8 cellular contexts compared by ENCODE assay signal in the genomic region with DNA sequence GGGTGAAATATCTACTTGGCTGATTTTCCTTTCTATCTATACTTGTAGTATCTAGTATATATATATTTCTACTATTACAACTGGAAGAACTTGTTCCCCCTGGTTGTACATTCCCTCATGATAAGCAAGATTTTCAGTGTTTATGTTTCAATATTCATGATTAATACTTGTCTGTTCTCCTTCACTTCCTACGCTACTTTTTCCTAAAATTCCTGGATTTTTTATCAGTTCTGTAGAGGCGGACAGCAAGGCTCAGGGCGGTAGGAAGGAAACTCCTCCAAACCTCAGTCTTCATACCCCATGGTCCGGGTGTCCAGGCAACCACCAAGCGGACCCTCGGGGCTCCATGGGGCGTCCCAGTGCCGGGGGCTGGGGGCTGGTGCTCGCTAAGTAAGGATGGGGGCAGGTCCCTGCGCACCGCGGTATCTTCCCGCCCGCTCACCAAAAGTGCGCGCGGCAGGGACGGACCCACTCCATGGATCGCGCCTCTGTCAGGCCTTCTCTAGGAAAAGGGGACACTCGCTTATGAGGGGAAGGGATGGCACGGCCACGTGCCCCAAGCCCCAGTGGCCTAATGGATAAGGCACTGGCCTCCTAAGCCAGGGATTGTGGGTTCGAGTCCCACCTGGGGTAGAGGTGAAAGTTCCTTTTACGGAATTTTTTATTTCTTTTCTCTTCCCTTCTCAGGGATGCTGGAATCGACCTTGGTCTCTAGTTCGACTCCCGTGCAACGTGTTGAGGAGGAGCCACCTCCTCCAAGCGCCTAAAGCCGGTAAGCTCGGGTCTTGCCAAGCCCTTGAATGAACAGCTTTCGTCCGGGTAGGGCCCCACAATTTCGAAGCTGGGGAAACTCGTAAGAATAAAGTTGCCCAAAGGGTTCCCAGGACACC. TPM values are rescaled to one million over a fixed set of nuclear protein-coding genes. Genes with fewer than 3 reads are reported as not detected.
DNase-seq lines count a peak whose midpoint lies in the region; ATAC-seq and TF ChIP-seq lines count a peak whose summit lies in the region.

No MANE protein-coding gene starts in this region.

- peak; percentile 12; the same call in 1 of the 2 replicates for TF ChIP-seq EP300 in Ishikawa (IDR thresholded peaks at IDR 0.05; ENCODE audit: borderline replicate concordance)

- H3K27me3 Mint-ChIP-seq in activated T-cell treated with anti-CD3 and anti-CD28 coated beads, Interleukin-2, amount 50 U/mL, for 24 hours: no peaks in the 10 kb centered on the region

- no peak for TF ChIP-seq POLR2A in erythroblast (IDR thresholded peaks at IDR 0.05; ENCODE audit: low read length)

- DNase-seq in OCI-M2 (lab: John Stamatoyannopoulos, UW; ENCODE audit: unreplicated experiment): peak; percentile 87
- peak; percentile 99 for DNase-seq in activated T-cell treated with anti-CD3 and anti-CD28 coated beads, Interleukin-2, amount 50 U/mL, for 24 hours
- peak; percentile 91 to 96 for DNase-seq in erythroblast (lab: John Stamatoyannopoulos, UW)
- peak; percentile 90 to 94 (median 94) for DNase-seq in mucosa of descending colon
- DNase-seq in stimulated activated CD8-positive, alpha-beta memory T cell treated with anti-CD3 and anti-CD28 coated beads, Interleukin-15, amount 100 ng/mL, for 48 hours (ENCODE audit: low read depth in 2 of 2): peak; percentile 84 to 88

- TF ChIP-seq RAD21 in Ishikawa (IDR thresholded peaks at IDR 0.05; ENCODE audit: low read depth): no peak

- no peak for TF ChIP-seq CTCF in C4-2B (conservative IDR thresholded peaks at IDR 0.05)
- TF ChIP-seq CTCF in mucosa of descending colon (IDR thresholded peaks at IDR 0.05): no peak

- H3K4me1 Mint-ChIP-seq in activated T-cell treated with anti-CD3 and anti-CD28 coated beads, Interleukin-2, amount 50 U/mL, for 24 hours (ENCODE audit: low read depth): peaks cover 54% of the 10 kb centered on the region

- peak overlapping the region; percentile 91 for H3K4me3 Mint-ChIP-seq in activated T-cell treated with anti-CD3 and anti-CD28 coated beads, Interleukin-2, amount 50 U/mL, for 24 hours

- peaks cover 12% of the 10 kb centered on the region for H3K36me3 Mint-ChIP-seq in activated T-cell treated with anti-CD3 and anti-CD28 coated beads, Interleukin-2, amount 50 U/mL, for 24 hours (ENCODE audit: low read depth)

- no peak overlapping the region for H3K4me3 ChIP-seq in mucosa of descending colon

- H3K36me3 ChIP-seq in mucosa of descending colon (ENCODE audit: low read depth): no peaks in the 10 kb centered on the region

- H3K4me1 ChIP-seq in mucosa of descending colon (ENCODE audit: low read depth): peaks cover 31% of the 10 kb centered on the region

- peak overlapping the region; percentile 97 for H3K27ac Mint-ChIP-seq in activated T-cell treated with anti-CD3 and anti-CD28 coated beads, Interleukin-2, amount 50 U/mL, for 24 hours

- ATAC-seq in GM21515 (IDR thresholded peaks at IDR 0.05; ENCODE audit: unreplicated experiment): peak; percentile 37
- peak; percentile 52 for ATAC-seq in mucosa of descending colon

- intact Hi-C loops in mucosa of descending colon (cut with DNase I, micrococcal nuclease): no loop called here

- H3K9me3 ChIP-seq in mucosa of descending colon: no peaks in the 10 kb centered on the region

- peak overlapping the region; percentile 97 for H3K27ac ChIP-seq in C4-2B

- peaks cover 3% of the 10 kb centered on the region for H3K9me3 Mint-ChIP-seq in activated T-cell treated with anti-CD3 and anti-CD28 coated beads, Interleukin-2, amount 50 U/mL, for 24 hours

TF ChIP-seq in Ishikawa, 13 proteins besides CTCF, POLR2A, EP300 and RAD21:
- TF ChIP-seq REST (IDR thresholded peaks at IDR 0.05; ENCODE audit: low read depth) (no peak), CEBPB (IDR thresholded peaks at IDR 0.05) (peak; percentile 52; the same call in 1 of the 2 replicates), TCF12 (IDR thresholded peaks at IDR 0.05; ENCODE audit: low read depth) (no peak; the same call in 1 of the 2 replicates), USF1 (IDR thresholded peaks at IDR 0.05) (peak; percentile 91), YY1 (IDR thresholded peaks at IDR 0.05; ENCODE audit: low read depth) (0 out of 2 replicates have a peak, but pooled peaks have one; percentile 9), EGR1 (IDR thresholded peaks at IDR 0.05) (no peak), CREB1 (IDR thresholded peaks at IDR 0.05; ENCODE audit: low read depth) (0 out of 2 replicates have a peak, but pooled peaks have one; percentile 17), FOXM1 (IDR thresholded peaks at IDR 0.05; ENCODE audit: borderline replicate concordance, low read depth) (peak; percentile 13; the same call in 1 of the 2 replicates), TAF1 (IDR thresholded peaks at IDR 0.05; ENCODE audit: low read depth) (peak; percentile 23; the same call in 1 of the 2 replicates), NFIC (IDR thresholded peaks at IDR 0.05) (no peak; the same call in 1 of the 2 replicates), TEAD4 (IDR thresholded peaks at IDR 0.05) (peak; percentile 98), ZBTB7A (IDR thresholded peaks at IDR 0.05; ENCODE audit: low read depth) (peak; percentile 38; the same call in 1 of the 2 replicates)
- TF ChIP-seq, protein P1, sequence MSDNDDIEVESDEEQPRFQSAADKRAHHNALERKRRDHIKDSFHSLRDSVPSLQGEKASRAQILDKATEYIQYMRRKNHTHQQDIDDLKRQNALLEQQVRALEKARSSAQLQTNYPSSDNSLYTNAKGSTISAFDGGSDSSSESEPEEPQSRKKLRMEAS (IDR thresholded peaks at IDR 0.05): peak; percentile 92

RNA-seq across cellular contexts. Expression of gene ATP5PD, which starts 13.2 kb away (rescaled TPM):
- 100 to 1,000 TPM; 292 to 362 (median 338) TPM for total RNA-seq in mucosa of descending colon

RNA-seq across cellular contexts. Expression of gene KCTD2, which starts 13.4 kb away (rescaled TPM):
- 10 to 100 TPM; 19.1 to 30.0 (median 21.2) TPM for total RNA-seq in mucosa of descending colon

RNA-seq across cellular contexts. Expression of gene MRPL58, which starts 21.1 kb away (rescaled TPM):
- total RNA-seq in mucosa of descending colon: 10 to 100 TPM; 24.7 to 32.9 (median 25.4) TPM

RNA-seq across cellular contexts. Expression of gene CDR2L, which starts 46.2 kb away (rescaled TPM):
- total RNA-seq in mucosa of descending colon: 10 to 100 TPM in 1 of 3 donors, 1 to 10 TPM in 2; 2.2 to 14.0 (median 3.1) TPM

RNA-seq across cellular contexts. Expression of gene SLC16A5, which starts 54.2 kb away (rescaled TPM):
- 10 to 100 TPM; 18.2 to 58.8 (median 26.4) TPM for total RNA-seq in mucosa of descending colon
